7 cellular contexts compared by ENCODE assay signal in genomic region chr12:14771651-14772137, GRCh38. TPM values are rescaled to one million over a fixed set of nuclear protein-coding genes. Genes with fewer than 3 reads are reported as not detected.
A peak's percentile ranks its signal among the peaks of the same experiment; 100 is the strongest.
DNase-seq lines count a peak whose midpoint lies in the region; ATAC-seq lines count a peak whose summit lies in the region.

No MANE protein-coding gene starts in this region.

- H3K4me3 ChIP-seq in duodenal mucosa (ENCODE audit: low read depth in 1 of 2, low read length in 2 of 2) (peak overlapping the region; percentile 90 to 93), trophoblast cell (ENCODE audit: low read depth, low read length) (no peak overlapping the region)

- H4K91ac ChIP-seq in trophoblast cell (ENCODE audit: low read depth, low read length) = no peak overlapping the region

- peaks cover 23% of the 10 kb centered on the region for H3K79me2 ChIP-seq in trophoblast cell (ENCODE audit: control insufficient read depth, insufficient read depth, low read length, poor library complexity)

- H3K9ac ChIP-seq in duodenal mucosa (ENCODE audit: low read depth in 1 of 2, low read length in 2 of 2) (no peak overlapping the region), trophoblast cell (ENCODE audit: low read length) (no peak overlapping the region)

- ATAC-seq in T-cell (replicated peaks in 1 of 4) = no peak

- no peak overlapping the region for H2BK5ac ChIP-seq in trophoblast cell (ENCODE audit: low read depth, low read length, poor library complexity)

- peak overlapping the region; percentile 51 for H3K4me2 ChIP-seq in trophoblast cell (ENCODE audit: low read length)

- H3K4me1 ChIP-seq in duodenal mucosa (ENCODE audit: control insufficient read depth in 1 of 2, insufficient read depth in 2 of 2, low read length in 2 of 2) = peaks cover 10 to 17% of the 10 kb centered on the region in 2 donors
- peaks cover 0 to 5% of the 10 kb centered on the region in 2 experiments for H3K4me1 ChIP-seq in trophoblast cell (ENCODE audit: control insufficient read depth in 1 of 2, insufficient read depth in 2 of 2, low read length in 2 of 2)

- H3K23ac ChIP-seq in trophoblast cell (ENCODE audit: low read length) = no peak overlapping the region

- H2AFZ ChIP-seq in trophoblast cell (ENCODE audit: insufficient read depth, low read length, poor library complexity) = no peak overlapping the region

- no peak overlapping the region for H2BK120ac ChIP-seq in trophoblast cell (ENCODE audit: insufficient read depth, low read length, poor library complexity)

- no peak overlapping the region for H4K8ac ChIP-seq in trophoblast cell (ENCODE audit: low read depth, low read length)

- H2AK5ac ChIP-seq in trophoblast cell (ENCODE audit: low read length) = no peak overlapping the region

- peak; percentile 7 for DNase-seq in HK-2 (ENCODE audit: unreplicated experiment)
- peak; percentile 26 to 77 (median 60) for DNase-seq in T-cell
- DNase-seq in trophoblast cell = peak in 1 of 2 donors; percentile 50
- DNase-seq in COR-L47 (lab: John Stamatoyannopoulos, UW) = no peak
- no peak for DNase-seq in NCI-H524 treated with DMSO at 0.1 percent for 48 hours (lab: John Stamatoyannopoulos, UW)
- no peak for DNase-seq in NCI-H1930 (lab: John Stamatoyannopoulos, UW)

- peaks cover 0 to under 1% of the 10 kb centered on the region in 2 donors for H3K9me3 ChIP-seq in duodenal mucosa (ENCODE audit: control insufficient read depth in 1 of 2, low read length in 2 of 2)
- peaks cover 3% of the 10 kb centered on the region for H3K9me3 ChIP-seq in trophoblast cell (ENCODE audit: insufficient read depth, low read depth, low read length)

- H3K27ac Mint-ChIP-seq in T-cell = peak overlapping the region; percentile 88 to 99

- POLR2A ChIA-PET in T-cell (lab: Charles Lee) = interaction anchor here (0.6 to 8.3 kb wide), 25 partner anchors 10 to 799 kb away, joined by 3 to 121 read pairs (median 4); partner anchors contain the start of genes C12orf60 (in 2 of the 2), WBP11 (in 2 of the 2), ARHGDIB (in 1 of the 2) and ATF7IP (in 1 of the 2)

- no peak overlapping the region for H3K18ac ChIP-seq in trophoblast cell (ENCODE audit: low read length)

- peaks cover 17% of the 10 kb centered on the region for H3K36me3 Mint-ChIP-seq in T-cell

- no peaks in the 10 kb centered on the region for H3K36me3 ChIP-seq in duodenal mucosa (ENCODE audit: control insufficient read depth in 1 of 2, insufficient read depth in 2 of 2, low read length in 2 of 2)
- H3K36me3 ChIP-seq in trophoblast cell (ENCODE audit: control insufficient read depth in 1 of 2, insufficient read depth in 2 of 2, low read length in 2 of 2) = no peaks in the 10 kb centered on the region

- CTCF ChIA-PET in T-cell (lab: Charles Lee) = interaction anchor here (1.0 to 9.8 kb wide), 8 partner anchors 12 to 406 kb away, joined by 3 to 122 read pairs (median 6); partner anchors contain the start of genes ATF7IP (in 1 of the 2), C12orf60 (in 1 of the 2) and WBP11 (in 1 of the 2)

- peak overlapping the region; percentile 91 to 99 (median 99) for H3K4me3 Mint-ChIP-seq in T-cell

- H3K27me3 Mint-ChIP-seq in T-cell = no peaks in the 10 kb centered on the region

- H3K27ac ChIP-seq in duodenal mucosa (ENCODE audit: low read depth, low read length) (no peak overlapping the region), trophoblast cell (ENCODE audit: low read depth, low read length) (peak overlapping the region; percentile 38)

- H3K27me3 ChIP-seq in duodenal mucosa (ENCODE audit: control insufficient read depth in 1 of 2, insufficient read depth in 2 of 2, low read length in 2 of 2) = no peaks in the 10 kb centered on the region
- H3K27me3 ChIP-seq in trophoblast cell (ENCODE audit: insufficient read depth, low read length) = no peaks in the 10 kb centered on the region

- H3K4ac ChIP-seq in trophoblast cell (ENCODE audit: low read depth, low read length) = no peak overlapping the region

- peaks cover 32% of the 10 kb centered on the region for H3K79me1 ChIP-seq in trophoblast cell (ENCODE audit: low read length)

- peaks cover 0 to 8% (median 5%) of the 10 kb centered on the region in 3 donors for H3K9me3 Mint-ChIP-seq in T-cell

- peaks cover 68 to 76% (median 75%) of the 10 kb centered on the region in 3 donors for H3K4me1 Mint-ChIP-seq in T-cell

- H3K14ac ChIP-seq in trophoblast cell (ENCODE audit: low read length) = no peak overlapping the region

- H4K12ac ChIP-seq in trophoblast cell (ENCODE audit: low read depth, low read length) = no peak overlapping the region

- no peak overlapping the region for H2BK12ac ChIP-seq in trophoblast cell (ENCODE audit: low read length)

- no CpG with 5 or more reads among the region's 6 CpGs for WGBS in trophoblast cell (ENCODE audit: extremely low coverage, insufficient coverage, insufficient read length)

RNA-seq across cellular contexts. Expression of gene WBP11, which starts 31.6 kb away (rescaled TPM):
- 100 to 1,000 TPM in 2 of 5 donors, 10 to 100 TPM in 3; 72.6 to 122 (median 80.6) TPM for total RNA-seq in T-cell
- 101 and 107 TPM in 2 replicates for polyA plus RNA-seq in trophoblast cell (2013)

RNA-seq across cellular contexts. Expression of gene C12orf60, which starts 31.8 kb away (rescaled TPM):
- total RNA-seq in T-cell = 1 to 10 TPM in 2 of 5 donors, under 1 TPM in 2, not detected in 1; 0.50 to 1.4 (median 0.93) TPM
- polyA plus RNA-seq in trophoblast cell (2013) = 2.0 and 2.8 TPM in 2 replicates

RNA-seq across cellular contexts. Expression of gene SMCO3, which starts 42.3 kb away (rescaled TPM):
- not detected for total RNA-seq in T-cell
- 1.5 and 1.8 TPM in 2 replicates for polyA plus RNA-seq in trophoblast cell (2013)

Comparison
In these comparisons a context has a peak if more than half of its experiments do, and no peak if none do; other contexts are left out.
1. DNase-seq: peak in HK-2 (single experiment) and T-cell (34 of 34); none in COR-L47 (single experiment), NCI-H524 treated with DMSO at 0.1 percent for 48 hours (single experiment) and NCI-H1930 (0 of 2).